In genomic region chr2:215535726-215536125, GRCh38 we compare ENCODE assay signal across 17 cellular contexts.
A peak's percentile ranks its signal among the peaks of the same experiment; 100 is the strongest.
DNase-seq lines count a peak whose midpoint lies in the region; ATAC-seq, FAIRE-seq and TF ChIP-seq lines count a peak whose summit lies in the region.
"Had no signal": no experiment of that assay in that cellular context is flagged by ENCODE, and none has a peak within 500 bp of the region (broad histone marks: within the 10 kb centered on the region; RNA-seq: fewer than 3 reads in every experiment).

No MANE protein-coding gene starts in this region.

- peak overlapping the region; percentile 51 for H3K27ac ChIP-seq in mammary epithelial cell (ENCODE audit: insufficient read depth, low read depth, low read length)
- H3K27ac ChIP-seq: upper lobe of right lung had no signal

- no peak for FAIRE-seq in D721Med (lab: Jason Lieb, UNC)

- no peak overlapping the region for H3K4me2 ChIP-seq in mammary epithelial cell (ENCODE audit: insufficient read depth, low read depth, low read length)
- H3K4me2 ChIP-seq: GM23338 had no signal

- BruUV-seq in mammary epithelial cell (replicated peaks; lab: Mats Ljungman, UMichigan) = no TSS peak

- H3K36me3 ChIP-seq in mammary epithelial cell (ENCODE audit: insufficient read depth, low read length) = no peaks in the 10 kb centered on the region
- H3K36me3 ChIP-seq: upper lobe of right lung had no signal

- peak; percentile 66 for DNase-seq in AG10803 (ENCODE audit: low read depth)
- peak; percentile 28 for DNase-seq in M059J (ENCODE audit: low read depth)
- DNase-seq in mammary epithelial cell = peak; percentile 45
- DNase-seq in left kidney (ENCODE audit: low read depth, low spot score) = peak; percentile 44
- no peak for DNase-seq in activated T-cell treated with anti-CD3 and anti-CD28 coated beads for 4 hours
- no peak for DNase-seq in D721Med (ENCODE audit: insufficient read length, low spot score)
- DNase-seq in OCI-M2 (lab: John Stamatoyannopoulos, UW; ENCODE audit: unreplicated experiment) = no peak
- DNase-seq: activated B cell treated with CpG ODN at 0.5 μM for 24 hours; activated effector memory CD4-positive, alpha-beta T cell treated with anti-CD3 and anti-CD28 coated beads, Interleukin-2, amount 50 U/mL, for 16 hours; AML-193; NCI-H1436 treated with DMSO at 0.1 percent for 48 hours; NCI-H510A treated with DMSO at 0.1 percent for 48 hours; stimulated activated naive B cell treated with anti-CD40 and anti-IgM and Interleukin-4, amounts not matched to agents 10 μg/mL and 1 μg/mL and 100 μg/mL, for 72 hours; upper lobe of right lung had no signal

- no peaks in the 10 kb centered on the region for H3K79me2 ChIP-seq in mammary epithelial cell (ENCODE audit: insufficient read depth, low read length)

- no peak for TF ChIP-seq CTCF in AG10803 (conservative IDR thresholded peaks at IDR 0.05; ENCODE audit: low read length)
- TF ChIP-seq CTCF in mammary epithelial cell (conservative IDR thresholded peaks at IDR 0.05 in 1 of 2, IDR thresholded peaks at IDR 0.05 in 1 of 2; ENCODE audit: extremely low read depth in 1 of 2, insufficient read depth in 1 of 2, low read depth in 1 of 2, low read length in 2 of 2) = no peak
- no peak for TF ChIP-seq CTCF in D721Med (IDR thresholded peaks at IDR 0.05; ENCODE audit: insufficient read depth, missing control alignments)

- CTCF ChIA-PET in mammary epithelial cell (lab: Charles Lee; ENCODE audit: low non-redundant PET) = no interaction called here

- intact Hi-C loops in mammary epithelial cell (cut with micrococcal nuclease) = no loop called here

- H3K9ac ChIP-seq in mammary epithelial cell (ENCODE audit: insufficient read depth, low read length) = no peak overlapping the region

- dilution Hi-C loops in mammary epithelial cell (cut with HindIII; ENCODE audit: low sequenced_read_pairs) = no loop called here

- peaks cover 6% of the 10 kb centered on the region for H3K9me3 ChIP-seq in mammary epithelial cell (replicated peaks; ENCODE audit: insufficient read depth, low read length)
- H3K9me3 ChIP-seq: upper lobe of right lung had no signal

- no peaks in the 10 kb centered on the region for H3K27me3 ChIP-seq in mammary epithelial cell (ENCODE audit: insufficient read depth, low read length)
- H3K27me3 ChIP-seq: upper lobe of right lung had no signal

- no peak overlapping the region for H3K4me3 ChIP-seq in AG10803 (ENCODE audit: low read length)
- H3K4me3 ChIP-seq in mammary epithelial cell (replicated peaks in 1 of 3; ENCODE audit: insufficient read depth in 1 of 3, low read depth in 2 of 3, low read length in 3 of 3) = no peak overlapping the region
- H3K4me3 ChIP-seq: GM23338, skin epidermis, upper lobe of right lung had no signal

- H3K4me1 ChIP-seq in mammary epithelial cell (ENCODE audit: insufficient read depth, low read length) = peaks cover 33% of the 10 kb centered on the region

- ATAC-seq in HG02981 (IDR thresholded peaks at IDR 0.05; ENCODE audit: unreplicated experiment) = no peak
- ATAC-seq: GM23338; stimulated activated naive B cell treated with anti-CD40 and anti-IgM and Interleukin-4, amounts not matched to agents 10 μg/mL and 1 μg/mL and 100 μg/mL, for 72 hours; upper lobe of right lung had no signal

- H4K20me1 ChIP-seq in mammary epithelial cell (ENCODE audit: insufficient read depth, low read length) = no peaks in the 10 kb centered on the region

- H2AFZ ChIP-seq in mammary epithelial cell (ENCODE audit: low read depth, low read length) = peak overlapping the region; percentile 18
- H2AFZ ChIP-seq: GM23338 had no signal

- 5% methylated on average over 1 of the region's 1 CpG for WGBS in mammary epithelial cell (ENCODE audit: low coverage, missing lambda C conversion rate)

- in situ Hi-C loops in mammary epithelial cell (cut with MboI; ENCODE audit: low sequenced_read_pairs in 2 of 2) = no loop called here

Comparison
In these comparisons a context has a peak if more than half of its experiments do, and no peak if none do; other contexts are left out.
1. DNase-seq: peak in AG10803 (single experiment), M059J (single experiment), mammary epithelial cell (single experiment) and left kidney (single experiment); none in activated T-cell treated with anti-CD3 and anti-CD28 coated beads for 4 hours (single experiment), D721Med (single experiment) and OCI-M2 (single experiment).